ENCODE assay signal across 15 cellular contexts in genomic region chr2:105596522-105596921, GRCh38.
"Had no signal": no experiment of that assay in that cellular context is flagged by ENCODE, and none has a peak within 500 bp of the region (broad histone marks: within the 10 kb centered on the region; RNA-seq: fewer than 3 reads in every experiment).

No MANE protein-coding gene starts in this region.

- H2AFZ ChIP-seq: hepatocyte had no signal

- H3K36me3 ChIP-seq: neutrophil had no signal

- H3K9me3 ChIP-seq: neutrophil had no signal

- H3K79me2 ChIP-seq: hepatocyte had no signal

- ATAC-seq: left ventricle myocardium superior, sciatic nerve had no signal

- H3K27me3 ChIP-seq: hepatocyte, neutrophil had no signal

- H3K27ac Mint-ChIP-seq: nephron progenitor cell had no signal

- H3K4me2 ChIP-seq: hepatocyte had no signal

- H3K4me3 ChIP-seq: coronary artery, hepatocyte, lung had no signal

- H3K4me3 Mint-ChIP-seq: nephron progenitor cell had no signal

- H3K9me3 Mint-ChIP-seq: nephron progenitor cell had no signal

- H3K27ac ChIP-seq: coronary artery, hepatocyte, neutrophil had no signal

- DNase-seq: effector CD8-positive, alpha-beta T cell; foreskin melanocyte; left colon; left ventricle myocardium superior; mesenchymal stem cell; midbrain; nephron progenitor cell; stimulated activated CD4-positive, alpha-beta T cell treated with anti-CD3 and anti-CD28 coated beads, Interleukin-2, amount 100 ng/mL, for 24 hours; stimulated activated naive CD4-positive, alpha-beta T cell treated with Interleukin-2 at 50 U/mL for 16 hours; trophoblast cell had no signal
